ENCODE assay signal across 7 cellular contexts in the genomic region with DNA sequence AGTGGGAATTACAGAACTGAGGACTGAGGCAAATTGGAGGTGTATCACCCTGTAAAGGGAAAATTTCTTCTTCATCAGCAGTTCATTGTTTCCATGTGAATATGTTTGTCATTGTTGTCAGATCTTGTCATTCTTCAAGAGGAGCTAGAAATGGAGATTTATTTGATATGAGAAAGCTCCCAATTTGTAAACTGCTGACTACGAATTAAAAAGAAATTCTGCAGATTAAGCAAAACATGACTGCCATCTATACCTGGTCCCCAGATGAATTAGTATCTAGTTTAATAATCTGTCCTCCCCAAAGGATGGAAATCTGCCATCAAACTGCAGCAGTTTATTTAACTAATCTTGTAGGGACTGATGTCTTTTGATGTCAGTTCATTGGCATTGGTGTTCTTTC.
"Had no signal": no experiment of that assay in that cellular context is flagged by ENCODE, and none has a peak within 500 bp of the region (broad histone marks: within the 10 kb centered on the region; RNA-seq: fewer than 3 reads in every experiment).

No MANE protein-coding gene starts in this region.

- FAIRE-seq: H1, H54 had no signal

- H3K27ac ChIP-seq: HL-60 had no signal

- ATAC-seq: GM23338 had no signal

- DNase-seq: H9, HCEC 1CT, KG1 had no signal

- H3K4me2 ChIP-seq: GM23338 had no signal

- H2AFZ ChIP-seq: GM23338 had no signal

- H3K4me3 ChIP-seq: GM23338 had no signal
